Comparison of ENCODE assay signal across 8 cellular contexts in the genomic region with DNA sequence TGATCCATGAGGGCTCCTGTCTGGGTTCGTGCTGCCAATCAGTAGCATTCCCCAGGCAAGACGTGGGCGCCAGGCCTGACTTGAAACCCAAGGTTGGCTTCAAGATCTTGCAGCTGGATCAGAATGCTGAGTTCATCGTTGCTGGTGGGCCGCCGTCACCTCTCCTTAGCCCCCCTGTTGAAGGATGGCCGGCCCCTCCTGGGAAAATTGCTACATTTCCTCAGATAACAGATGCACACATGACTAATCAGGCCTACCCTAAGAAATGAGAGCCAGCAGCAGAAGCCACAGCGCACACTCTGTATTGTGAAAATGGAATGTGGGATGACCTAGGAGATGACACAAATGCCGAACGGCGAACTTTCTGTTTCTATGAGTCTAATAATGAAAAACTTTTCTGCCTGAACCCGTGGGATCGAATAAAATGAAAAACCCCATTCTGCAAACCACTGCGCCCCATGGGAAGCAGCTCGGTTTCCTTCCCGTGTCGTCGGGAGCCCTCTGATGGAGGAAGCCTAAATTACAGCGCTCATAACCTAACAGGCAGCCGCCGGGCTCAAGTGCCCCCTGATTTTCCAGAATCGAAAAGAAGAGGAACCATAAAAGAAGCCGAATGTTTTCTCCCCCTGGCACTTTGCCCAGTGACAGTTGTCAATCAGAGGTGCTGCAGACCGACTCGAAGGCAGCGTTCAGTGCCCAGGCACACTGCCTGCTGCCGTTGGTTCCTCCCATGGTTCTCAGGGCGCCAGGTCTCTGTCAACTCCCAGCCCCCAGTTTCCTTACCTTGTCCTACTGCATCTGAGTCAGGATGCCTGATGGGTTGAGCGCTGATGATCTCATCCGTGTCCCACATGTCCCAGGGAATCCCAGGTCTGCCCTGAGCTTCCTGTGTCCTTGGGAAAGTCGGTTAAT. TPM values are rescaled to one million over a fixed set of nuclear protein-coding genes. Genes with fewer than 3 reads are reported as not detected.
DNase-seq lines count a peak whose midpoint lies in the region; ATAC-seq and TF ChIP-seq lines count a peak whose summit lies in the region.

No MANE protein-coding gene starts in this region.

- H3K4me1 Mint-ChIP-seq in activated T-cell treated with anti-CD3 and anti-CD28 coated beads, Interleukin-2, amount 50 U/mL, for 24 hours (ENCODE audit: low read depth) = peaks cover 36% of the 10 kb centered on the region

- peak; percentile 93 for TF ChIP-seq CTCF in OCI-LY7 (conservative IDR thresholded peaks at IDR 0.05; ENCODE audit: low read length)
- peak; percentile 66 for TF ChIP-seq CTCF in fibroblast of pulmonary artery (IDR thresholded peaks at IDR 0.05; ENCODE audit: low read length, missing control alignments)

- peaks cover 58% of the 10 kb centered on the region for H3K27me3 Mint-ChIP-seq in activated T-cell treated with anti-CD3 and anti-CD28 coated beads, Interleukin-2, amount 50 U/mL, for 24 hours

- ATAC-seq in HG03135 (IDR thresholded peaks at IDR 0.05; ENCODE audit: unreplicated experiment) (peak; percentile 45), HG03025 (IDR thresholded peaks at IDR 0.05; ENCODE audit: low FRiP score, unreplicated experiment) (no peak)

- no peak overlapping the region for H3K4me3 Mint-ChIP-seq in activated T-cell treated with anti-CD3 and anti-CD28 coated beads, Interleukin-2, amount 50 U/mL, for 24 hours

- H3K4me2 ChIP-seq in OCI-LY7 (ENCODE audit: low read length) = peak overlapping the region; percentile 10; the same call in 1 of the 2 replicates

- H3K9me2 ChIP-seq in OCI-LY7 (ENCODE audit: insufficient read depth, low read length) = no peaks in the 10 kb centered on the region

- H3K4me3 ChIP-seq in OCI-LY7 (ENCODE audit: low read depth, low read length, poor library complexity, severe bottlenecking) (no peak overlapping the region), fibroblast of pulmonary artery (replicated peaks; ENCODE audit: low read depth, low read length) (peak overlapping the region; percentile 37), subcutaneous abdominal adipose tissue (ENCODE audit: low read depth in 1 of 5, low read length in 5 of 5) (peak overlapping the region; percentile 32 to 43 (median 38))

- POLR2A ChIA-PET in OCI-LY7 (lab: Charles Lee) = no interaction called here

- H3K27ac ChIP-seq in OCI-LY7 (ENCODE audit: low read depth, low read length, poor library complexity, severe bottlenecking) = no peak overlapping the region
- peak overlapping the region; percentile 45 for H3K27ac ChIP-seq in subcutaneous abdominal adipose tissue (ENCODE audit: low read depth, low read length)

- peaks cover 8 to 35% (median 25%) of the 10 kb centered on the region in 5 donors for H3K27me3 ChIP-seq in subcutaneous abdominal adipose tissue (ENCODE audit: control insufficient read depth in 5 of 5, insufficient read depth in 4 of 5, low read length in 5 of 5)

- H3K9me3 ChIP-seq in OCI-LY7 (ENCODE audit: low read length) = no peaks in the 10 kb centered on the region
- no peaks in the 10 kb centered on the region for H3K9me3 ChIP-seq in subcutaneous abdominal adipose tissue (ENCODE audit: control insufficient read depth in 5 of 5, low read length in 5 of 5)

- intact Hi-C loops in OCI-LY7 (cut with micrococcal nuclease; ENCODE audit: unreplicated experiment) = loop anchor here (1.0 to 5.0 kb wide), 4 partner anchors 54 to 278 kb away; no protein-coding TSS in a partner anchor

- DNase-seq in EL = peak; percentile 84
- peak; percentile 70 for DNase-seq in OCI-LY7 (ENCODE audit: low spot score)
- peak; percentile 70 for DNase-seq in activated T-cell treated with anti-CD3 and anti-CD28 coated beads, Interleukin-2, amount 50 U/mL, for 24 hours
- peak; percentile 94 for DNase-seq in fibroblast of pulmonary artery (ENCODE audit: low read depth)
- peak in 51 of 56 donors; percentile 18 to 86 (median 57) for DNase-seq in nucleus accumbens (lab: John Stamatoyannopoulos, UW)

- CTCF ChIA-PET in OCI-LY7 (lab: Charles Lee; ENCODE audit: unreplicated experiment) = no interaction called here

- no peaks in the 10 kb centered on the region for H3K9me3 Mint-ChIP-seq in activated T-cell treated with anti-CD3 and anti-CD28 coated beads, Interleukin-2, amount 50 U/mL, for 24 hours

- no peaks in the 10 kb centered on the region for H3K36me3 Mint-ChIP-seq in activated T-cell treated with anti-CD3 and anti-CD28 coated beads, Interleukin-2, amount 50 U/mL, for 24 hours (ENCODE audit: low read depth)

- H3K4me1 ChIP-seq in OCI-LY7 (ENCODE audit: insufficient read depth, low read length, poor library complexity, severe bottlenecking) = peaks cover 17% of the 10 kb centered on the region
- H3K4me1 ChIP-seq in subcutaneous abdominal adipose tissue (ENCODE audit: control insufficient read depth in 5 of 5, insufficient read depth in 5 of 5, low read length in 5 of 5) = peaks cover 9 to 38% (median 32%) of the 10 kb centered on the region in 5 donors

- H4K20me1 ChIP-seq in OCI-LY7 (ENCODE audit: insufficient read depth, low read length) = no peaks in the 10 kb centered on the region

- H3K79me2 ChIP-seq in OCI-LY7 (ENCODE audit: insufficient read depth, low read depth, low read length) = no peaks in the 10 kb centered on the region

- peak overlapping the region; percentile 28; the same call in 1 of the 2 replicates for H2AFZ ChIP-seq in OCI-LY7 (ENCODE audit: low read length)

- H3K36me3 ChIP-seq in OCI-LY7 (ENCODE audit: insufficient read depth, low read length) (no peaks in the 10 kb centered on the region), subcutaneous abdominal adipose tissue (ENCODE audit: control insufficient read depth in 5 of 5, insufficient read depth in 5 of 5, low read length in 5 of 5) (no peaks in the 10 kb centered on the region)

- H3K9ac ChIP-seq in subcutaneous abdominal adipose tissue (ENCODE audit: low read length in 5 of 5) = peak overlapping the region; percentile 31 to 72 (median 48)

- H3K27ac Mint-ChIP-seq in activated T-cell treated with anti-CD3 and anti-CD28 coated beads, Interleukin-2, amount 50 U/mL, for 24 hours = no peak overlapping the region

- no TSS peak for BruUV-seq in OCI-LY7 (replicated peaks; lab: Mats Ljungman, UMichigan)

RNA-seq across cellular contexts. Expression of a gene that starts 38.2 kb away (rescaled TPM):
- 8.2 and 8.5 TPM in 2 replicates for total RNA-seq in OCI-LY7 (2014; rRNA removed; shearing (Covaris generic))
- total RNA-seq in OCI-LY7 (2022) = 22.1 TPM in 2 replicates
